ENCODE assay signal across 29 cellular contexts in the genomic region with DNA sequence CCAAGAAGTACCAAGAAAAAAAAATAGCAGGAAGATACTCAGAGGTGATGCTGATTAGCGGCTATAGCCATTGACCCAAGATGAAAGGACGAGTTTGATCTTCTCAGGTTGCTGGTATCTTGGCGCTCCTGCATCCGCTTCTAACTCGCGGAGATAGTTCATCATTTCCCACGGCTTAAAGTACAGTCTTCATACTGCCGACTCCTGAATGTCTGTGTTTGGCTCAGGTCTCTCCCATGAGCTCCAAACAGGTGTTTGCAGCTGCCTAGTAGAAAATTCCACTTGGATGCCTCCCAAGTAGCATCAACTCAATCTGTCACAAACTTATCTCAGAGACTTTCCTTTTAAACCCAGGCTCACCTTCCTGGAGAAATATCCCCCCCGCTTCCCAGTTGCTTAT.
"Had no signal": no experiment of that assay in that cellular context is flagged by ENCODE, and none has a peak within 500 bp of the region (broad histone marks: within the 10 kb centered on the region; RNA-seq: fewer than 3 reads in every experiment).

No MANE protein-coding gene starts in this region.

- H3K36me3 Mint-ChIP-seq: naive thymus-derived CD8-positive, alpha-beta T cell; stimulated activated naive B cell treated with anti-CD40 and anti-IgM and Interleukin-4, amounts not matched to agents 10 μg/mL and 1 μg/mL and 100 μg/mL, for 72 hours had no signal

- H3K9me3 ChIP-seq: left lung, lower lobe of right lung, pancreas, prostate gland, stomach, testis, thyroid gland, transverse colon, upper lobe of left lung, vagina had no signal

- H3K27ac Mint-ChIP-seq: naive thymus-derived CD8-positive, alpha-beta T cell; nephron; stimulated activated naive B cell treated with anti-CD40 and anti-IgM and Interleukin-4, amounts not matched to agents 10 μg/mL and 1 μg/mL and 100 μg/mL, for 72 hours had no signal

- H3K27ac ChIP-seq: left lung, lower lobe of right lung, pancreas, prostate gland, skin epidermis, stomach, testis, thyroid gland, transverse colon, upper lobe of left lung, vagina had no signal

- H3K4me3 ChIP-seq: left lung, lower lobe of right lung, pancreas, prostate gland, skin epidermis, stomach, testis, thyroid gland, transverse colon, upper lobe of left lung, vagina had no signal

- H3K36me3 ChIP-seq: left lung, lower lobe of right lung, pancreas, prostate gland, stomach, thyroid gland, transverse colon, upper lobe of left lung, vagina had no signal

- H3K27me3 ChIP-seq: pancreas, testis, thyroid gland, upper lobe of left lung, vagina had no signal

- H3K4me1 ChIP-seq: left lung, lower lobe of right lung, pancreas, prostate gland, stomach, testis, thyroid gland, transverse colon, upper lobe of left lung, vagina had no signal

- H3K4me1 Mint-ChIP-seq: stimulated activated naive B cell treated with anti-CD40 and anti-IgM and Interleukin-4, amounts not matched to agents 10 μg/mL and 1 μg/mL and 100 μg/mL, for 72 hours had no signal

- DNase-seq: kidney glomerular epithelial cell; left cardiac atrium; left lung; lower lobe of right lung; mammary epithelial cell; mesenchymal stem cell; naive thymus-derived CD8-positive, alpha-beta T cell; nucleus accumbens; pancreas; posterior cingulate gyrus; retina; right cardiac atrium; stimulated activated CD4-positive, alpha-beta T cell treated with anti-CD3 and anti-CD28 coated beads, Interleukin-12 subunit alpha, Interleukin-12 subunit beta, amount 100 ng/mL, for 4 hours; stimulated activated CD4-positive, alpha-beta T cell treated with anti-CD3 and anti-CD28 coated beads, Interleukin-15, amount 100 ng/mL, for 24 hours; stimulated activated CD4-positive, alpha-beta T cell treated with anti-CD3 and anti-CD28 coated beads, Interleukin-2, amount 100 ng/mL, for 24 hours; stimulated activated CD4-positive, alpha-beta T cell treated with anti-CD3 and anti-CD28 coated beads, Interleukin-4, amount 100 ng/mL, for 1 hour; stimulated activated naive B cell treated with anti-CD40 and anti-IgM and Interleukin-4, amounts not matched to agents 10 μg/mL and 1 μg/mL and 100 μg/mL, for 72 hours; stimulated activated naive CD8-positive, alpha-beta T cell treated with anti-CD3 and anti-CD28 coated beads, Interleukin-15, Interleukin-2, amounts not matched to agents 100 U/mL and 50 U/mL, for 24 hours; stomach; testis; thyroid gland; transverse colon; upper lobe of left lung had no signal

- H3K4me3 Mint-ChIP-seq: naive thymus-derived CD8-positive, alpha-beta T cell; nephron; neural crest cell; stimulated activated naive B cell treated with anti-CD40 and anti-IgM and Interleukin-4, amounts not matched to agents 10 μg/mL and 1 μg/mL and 100 μg/mL, for 72 hours had no signal

- H3K9me3 Mint-ChIP-seq: nephron; neural crest cell; stimulated activated naive B cell treated with anti-CD40 and anti-IgM and Interleukin-4, amounts not matched to agents 10 μg/mL and 1 μg/mL and 100 μg/mL, for 72 hours had no signal

- ATAC-seq: left cardiac atrium; left lung; lower lobe of right lung; naive thymus-derived CD8-positive, alpha-beta T cell; pancreas; right cardiac atrium; sciatic nerve; stimulated activated naive B cell treated with anti-CD40 and anti-IgM and Interleukin-4, amounts not matched to agents 10 μg/mL and 1 μg/mL and 100 μg/mL, for 72 hours; stimulated activated naive CD8-positive, alpha-beta T cell treated with anti-CD3 and anti-CD28 coated beads, Interleukin-15, Interleukin-2, amounts not matched to agents 100 U/mL and 50 U/mL, for 24 hours had no signal
